1 cellular context compared by ENCODE assay signal in the genomic region with DNA sequence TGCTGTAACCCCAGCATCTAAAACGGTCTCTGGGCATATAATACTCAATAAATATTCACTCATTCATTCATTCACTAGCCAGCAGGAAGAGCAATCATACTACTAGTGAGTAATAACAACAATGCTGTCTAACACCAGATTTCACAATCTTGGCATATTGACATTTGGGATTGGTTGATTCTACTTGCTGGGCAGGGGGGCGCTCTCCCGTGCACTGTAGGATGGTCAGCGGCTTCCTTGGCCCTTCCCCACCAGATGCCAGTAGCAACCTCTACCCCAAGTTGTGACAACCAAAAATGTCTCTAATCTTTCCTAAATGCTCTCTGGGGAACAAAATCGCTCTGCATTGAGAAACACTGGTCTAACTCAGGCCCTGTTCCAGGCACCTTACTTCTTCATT.
TF ChIP-seq lines count a peak whose summit lies in the region.

No MANE protein-coding gene starts in this region.

TF ChIP-seq in IMR-90, 13 proteins besides CTCF, POLR2A, EP300 and RAD21 (continued from another document):
- TF ChIP-seq RFX5 (IDR thresholded peaks at IDR 0.05; ENCODE audit: low read depth, low read length) = no peak
- no peak for TF ChIP-seq MAFK (IDR thresholded peaks at IDR 0.05; ENCODE audit: low read depth, low read length)
- TF ChIP-seq CEBPB (IDR thresholded peaks at IDR 0.05; ENCODE audit: low read depth, low read length) = peak; percentile 79
- TF ChIP-seq CHD1 (IDR thresholded peaks at IDR 0.05; ENCODE audit: low read depth, low read length) = no peak
- TF ChIP-seq MAZ (IDR thresholded peaks at IDR 0.05; ENCODE audit: borderline replicate concordance, low read depth, low read length) = no peak
- TF ChIP-seq SMC3 (IDR thresholded peaks at IDR 0.05; ENCODE audit: low read depth, low read length) = no peak
TF ChIP-seq in IMR-90: peak in this region for 1.
